ENCODE assay signal across 10 cellular contexts in genomic region chr13:39040206-39040605, GRCh38. TPM values are rescaled to one million over a fixed set of nuclear protein-coding genes. Genes with fewer than 3 reads are reported as not detected.
DNase-seq lines count a peak whose midpoint lies in the region; ATAC-seq and TF ChIP-seq lines count a peak whose summit lies in the region.
"Had no signal": no experiment of that assay in that cellular context is flagged by ENCODE, and none has a peak within 500 bp of the region (broad histone marks: within the 10 kb centered on the region; RNA-seq: fewer than 3 reads in every experiment).

No MANE protein-coding gene starts in this region.

- peak overlapping the region; percentile 87 for H3K4me3 ChIP-seq in SK-N-MC
- no peak overlapping the region for H3K4me3 ChIP-seq in fibroblast of pulmonary artery (replicated peaks; ENCODE audit: low read depth, low read length)
- H3K4me3 ChIP-seq in CD8-positive, alpha-beta T cell (ENCODE audit: low read depth, low read length): no peak overlapping the region

- DNase-seq in activated CD4-positive, alpha-beta T cell treated with anti-CD3 and anti-CD28 coated beads, Interleukin-2, amount 10 ng/mL, durations not matched to agents 24 days and 14 days: no peak
- no peak for DNase-seq in activated CD4-positive, alpha-beta T cell treated with anti-CD3 and anti-CD28 coated beads, Interleukin-2, amount 50 U/mL, for 4 hours
- DNase-seq in SK-N-MC (ENCODE audit: low read depth, low spot score) (no peak), fibroblast of pulmonary artery (ENCODE audit: low read depth) (peak; percentile 28), renal cortical epithelial cell (ENCODE audit: low read depth) (peak; percentile 28), NCI-H1092 treated with DMSO at 0.1 percent for 48 hours (lab: John Stamatoyannopoulos, UW) (no peak)
- DNase-seq in CD8-positive, alpha-beta T cell: no peak
- DNase-seq: cerebellar nuclear complex had no signal

- no peaks in the 10 kb centered on the region for H3K9me3 ChIP-seq in SK-N-MC (ENCODE audit: low read depth, low read length)
- no peaks in the 10 kb centered on the region for H3K9me3 ChIP-seq in CD8-positive, alpha-beta T cell (ENCODE audit: low read length)

- H3K36me3 ChIP-seq in SK-N-MC (ENCODE audit: insufficient read depth, low read length): peaks cover 26% of the 10 kb centered on the region
- no peaks in the 10 kb centered on the region for H3K36me3 ChIP-seq in CD8-positive, alpha-beta T cell (ENCODE audit: insufficient read depth, low read length)

- intact Hi-C loops in activated CD4-positive, alpha-beta T cell treated with anti-CD3 and anti-CD28 coated beads, Interleukin-2, amount 10 ng/mL, durations not matched to agents 24 days and 14 days (cut with micrococcal nuclease): no loop called here
- intact Hi-C loops in CD8-positive, alpha-beta T cell (cut with DNase I, micrococcal nuclease): no loop called here

- ATAC-seq in CD8-positive, alpha-beta T cell: no peak
- no peak for ATAC-seq in GM19463 (IDR thresholded peaks at IDR 0.05; ENCODE audit: unreplicated experiment)

- CTCF ChIA-PET in CD8-positive, alpha-beta T cell (lab: Charles Lee): no interaction called here

- H3K27ac ChIP-seq in SK-N-MC: peak overlapping the region; percentile 78
- H3K27ac ChIP-seq in CD8-positive, alpha-beta T cell (ENCODE audit: low read depth, low read length): no peak overlapping the region

- H3K27me3 Mint-ChIP-seq in activated CD4-positive, alpha-beta T cell treated with anti-CD3 and anti-CD28 coated beads, Interleukin-2, amount 10 ng/mL, durations not matched to agents 24 days and 14 days: no peaks in the 10 kb centered on the region
- H3K27me3 Mint-ChIP-seq in CD8-positive, alpha-beta T cell (ENCODE audit: low read depth): no peaks in the 10 kb centered on the region

- TF ChIP-seq CTCF in fibroblast of pulmonary artery (IDR thresholded peaks at IDR 0.05; ENCODE audit: low read length, missing control alignments): no peak
- no peak for TF ChIP-seq CTCF in CD8-positive, alpha-beta T cell (IDR thresholded peaks at IDR 0.05)

- peak overlapping the region; percentile 56 for H3K27ac Mint-ChIP-seq in activated CD4-positive, alpha-beta T cell treated with anti-CD3 and anti-CD28 coated beads, Interleukin-2, amount 10 ng/mL, durations not matched to agents 24 days and 14 days
- no peak overlapping the region for H3K27ac Mint-ChIP-seq in CD8-positive, alpha-beta T cell

- peak overlapping the region; percentile 60 for H3K9ac ChIP-seq in SK-N-MC (ENCODE audit: insufficient read length)

- peaks cover 16% of the 10 kb centered on the region for H3K4me1 ChIP-seq in CD8-positive, alpha-beta T cell (ENCODE audit: insufficient read depth, low read length)

- POLR2A ChIA-PET in CD8-positive, alpha-beta T cell (lab: Charles Lee): no interaction called here

- no peaks in the 10 kb centered on the region for H3K9me3 Mint-ChIP-seq in activated CD4-positive, alpha-beta T cell treated with anti-CD3 and anti-CD28 coated beads, Interleukin-2, amount 10 ng/mL, durations not matched to agents 24 days and 14 days
- no peaks in the 10 kb centered on the region for H3K9me3 Mint-ChIP-seq in CD8-positive, alpha-beta T cell

- no peaks in the 10 kb centered on the region for H3K27me3 ChIP-seq in CD8-positive, alpha-beta T cell (ENCODE audit: insufficient read depth, low read length)

- peak overlapping the region; percentile 91 for H3K4me3 Mint-ChIP-seq in activated CD4-positive, alpha-beta T cell treated with anti-CD3 and anti-CD28 coated beads, Interleukin-2, amount 10 ng/mL, durations not matched to agents 24 days and 14 days
- H3K4me3 Mint-ChIP-seq in CD8-positive, alpha-beta T cell: no peak overlapping the region

- peaks cover 22% of the 10 kb centered on the region for H3K36me3 Mint-ChIP-seq in activated CD4-positive, alpha-beta T cell treated with anti-CD3 and anti-CD28 coated beads, Interleukin-2, amount 10 ng/mL, durations not matched to agents 24 days and 14 days (ENCODE audit: low read depth)
- H3K36me3 Mint-ChIP-seq in CD8-positive, alpha-beta T cell: peaks cover 41% of the 10 kb centered on the region

- H3K4me1 Mint-ChIP-seq in activated CD4-positive, alpha-beta T cell treated with anti-CD3 and anti-CD28 coated beads, Interleukin-2, amount 10 ng/mL, durations not matched to agents 24 days and 14 days: peaks cover 43% of the 10 kb centered on the region
- H3K4me1 Mint-ChIP-seq in CD8-positive, alpha-beta T cell (ENCODE audit: low read depth): peaks cover 43% of the 10 kb centered on the region

RNA-seq across cellular contexts. Expression of gene NHLRC3, which starts 1.9 kb away (rescaled TPM):
- total RNA-seq in activated CD4-positive, alpha-beta T cell treated with anti-CD3 and anti-CD28 coated beads, Interleukin-2, amount 10 ng/mL, durations not matched to agents 24 days and 14 days: 18.4 and 18.8 TPM in 2 replicates
- 23.8 and 23.9 TPM in 2 replicates for total RNA-seq in renal cortical epithelial cell
- total RNA-seq in CD8-positive, alpha-beta T cell: 1 to 10 TPM; 8.2 to 9.3 TPM

RNA-seq across cellular contexts. Expression of gene PROSER1, which starts 2.3 kb away (rescaled TPM):
- 86.6 and 89.8 TPM in 2 replicates for total RNA-seq in activated CD4-positive, alpha-beta T cell treated with anti-CD3 and anti-CD28 coated beads, Interleukin-2, amount 10 ng/mL, durations not matched to agents 24 days and 14 days
- 15.5 and 20.9 TPM in 2 replicates for total RNA-seq in renal cortical epithelial cell
- 10 to 100 TPM; 51.8 to 52.4 TPM for total RNA-seq in CD8-positive, alpha-beta T cell

RNA-seq across cellular contexts. Expression of gene STOML3, which starts 49.6 kb away (rescaled TPM):
- not detected in 2 replicates for total RNA-seq in activated CD4-positive, alpha-beta T cell treated with anti-CD3 and anti-CD28 coated beads, Interleukin-2, amount 10 ng/mL, durations not matched to agents 24 days and 14 days
- total RNA-seq in renal cortical epithelial cell: not detected in 2 replicates
- total RNA-seq in CD8-positive, alpha-beta T cell: not detected
- total RNA-seq: HT1080 had no signal

Comparison
In these comparisons a context has a peak if more than half of its experiments do, and no peak if none do; other contexts are left out.
1. DNase-seq: peak in fibroblast of pulmonary artery (single experiment) and renal cortical epithelial cell (single experiment); none in activated CD4-positive, alpha-beta T cell treated with anti-CD3 and anti-CD28 coated beads, Interleukin-2, amount 10 ng/mL, durations not matched to agents 24 days and 14 days (single experiment), activated CD4-positive, alpha-beta T cell treated with anti-CD3 and anti-CD28 coated beads, Interleukin-2, amount 50 U/mL, for 4 hours (0 of 2), SK-N-MC (single experiment), NCI-H1092 treated with DMSO at 0.1 percent for 48 hours (single experiment) and CD8-positive, alpha-beta T cell (0 of 7).